Comparison of ENCODE assay signal across 6 cellular contexts in genomic region chr11:118998388-118998717, GRCh38. TPM values are rescaled to one million over a fixed set of nuclear protein-coding genes. Genes with fewer than 3 reads are reported as not detected.
DNase-seq lines count a peak whose midpoint lies in the region; ATAC-seq and TF ChIP-seq lines count a peak whose summit lies in the region.

No MANE protein-coding gene starts in this region.

- H3K9me3 ChIP-seq in Karpas-422 (ENCODE audit: low read length) (no peaks in the 10 kb centered on the region), esophagus muscularis mucosa (no peaks in the 10 kb centered on the region)

- no peak for TF ChIP-seq POLR2A in esophagus muscularis mucosa (IDR thresholded peaks at IDR 0.05; ENCODE audit: low read depth)

- peaks cover 33% of the 10 kb centered on the region for H3K79me2 ChIP-seq in Karpas-422 (ENCODE audit: low read length)

- H3K27ac ChIP-seq in Karpas-422 (ENCODE audit: low read length) (no peak overlapping the region), esophagus muscularis mucosa (replicated peaks in 1 of 4) (peak overlapping the region; percentile 87 to 96 (median 88))

- DNase-seq in GM06990 (ENCODE audit: extremely low read depth, insufficient read length) (no peak), Karpas-422 (peak; percentile 43), esophagus muscularis mucosa (ENCODE audit: extremely low spot score) (no peak), H4 (ENCODE audit: low spot score) (no peak)
- no peak for DNase-seq in stimulated activated naive CD8-positive, alpha-beta T cell treated with anti-CD3 and anti-CD28 coated beads, Interleukin-15, Interleukin-2, amounts not matched to agents 100 U/mL and 50 U/mL, for 24 hours

- H3K36me3 ChIP-seq in GM06990 (ENCODE audit: control insufficient read depth, insufficient read depth, low read length), result no peaks in the 10 kb centered on the region; the same call in 1 of the 2 replicates
- no peaks in the 10 kb centered on the region for H3K36me3 ChIP-seq in Karpas-422 (ENCODE audit: insufficient read depth, low read length)
- H3K36me3 ChIP-seq in esophagus muscularis mucosa, result peaks cover 20 to 42% (median 39%) of the 10 kb centered on the region in 4 donors

- peak overlapping the region; percentile 80 for H3K9ac ChIP-seq in Karpas-422 (ENCODE audit: low read length)

- no peaks in the 10 kb centered on the region for H3K9me2 ChIP-seq in Karpas-422 (replicated peaks; ENCODE audit: insufficient read depth, low read length)

- intact Hi-C loops in esophagus muscularis mucosa (cut with DNase I), result no loop called here

- no peak overlapping the region for H2AFZ ChIP-seq in Karpas-422 (ENCODE audit: low read length)

- peak overlapping the region; percentile 80 for H3K4me2 ChIP-seq in Karpas-422 (ENCODE audit: low read depth, low read length, poor library complexity, severe bottlenecking)

- 0% methylated on average over 12 of the region's 19 CpGs for WGBS in esophagus muscularis mucosa

- H3K4me1 ChIP-seq in Karpas-422 (ENCODE audit: low read length) (peaks cover 11% of the 10 kb centered on the region), esophagus muscularis mucosa (peaks cover 13 to 41% (median 35%) of the 10 kb centered on the region in 4 donors)

- no peaks in the 10 kb centered on the region for H3K27me3 ChIP-seq in GM06990 (replicated peaks; ENCODE audit: control insufficient read depth, insufficient read depth, low read length)
- H3K27me3 ChIP-seq in Karpas-422 (ENCODE audit: low read length), result no peaks in the 10 kb centered on the region
- no peaks in the 10 kb centered on the region for H3K27me3 ChIP-seq in esophagus muscularis mucosa

- no peak for TF ChIP-seq EP300 in esophagus muscularis mucosa (IDR thresholded peaks at IDR 0.05)

- H3K4me3 ChIP-seq in GM06990 (replicated peaks; ENCODE audit: low read depth, low read length) (peak overlapping the region; percentile 88), Karpas-422 (ENCODE audit: low read length) (peak overlapping the region; percentile 83), esophagus muscularis mucosa (peak overlapping the region; percentile 64 to 90 (median 80))

- peak; percentile 5 for ATAC-seq in stimulated activated naive CD8-positive, alpha-beta T cell treated with anti-CD3 and anti-CD28 coated beads, Interleukin-15, Interleukin-2, amounts not matched to agents 100 U/mL and 50 U/mL, for 24 hours
- no peak for ATAC-seq in GM21723 (IDR thresholded peaks at IDR 0.05; ENCODE audit: unreplicated experiment)

- TF ChIP-seq CTCF in GM06990 (IDR thresholded peaks at IDR 0.05; ENCODE audit: insufficient read depth, low read length, poor library complexity, severe bottlenecking) (no peak), esophagus muscularis mucosa (IDR thresholded peaks at IDR 0.05) (no peak)

- H4K20me1 ChIP-seq in Karpas-422 (ENCODE audit: insufficient read depth, low read depth, low read length), result no peaks in the 10 kb centered on the region

RNA-seq across cellular contexts. Expression of gene CENATAC, which starts 0.4 kb away (rescaled TPM):
- total RNA-seq in Karpas-422 (2014; rRNA removed; shearing (Covaris generic); ENCODE audit: low replicate concordance), result 14.2 and 25.0 TPM in 2 replicates
- total RNA-seq in esophagus muscularis mucosa, result 10 to 100 TPM; 22.2 to 55.2 (median 30.8) TPM
- total RNA-seq in H4 (2014; rRNA removed; shearing (Covaris generic)), result 11.9 and 14.4 TPM in 2 replicates

RNA-seq across cellular contexts. Expression of gene RPS25, which starts 19.8 kb away (rescaled TPM):
- total RNA-seq in Karpas-422 (2014; rRNA removed; shearing (Covaris generic); ENCODE audit: low replicate concordance), result 547 and 607 TPM in 2 replicates
- 1,000 to 10,000 TPM; 1,036 to 2,235 (median 1,740) TPM for total RNA-seq in esophagus muscularis mucosa
- 3,227 and 3,660 TPM in 2 replicates for total RNA-seq in H4 (2014; rRNA removed; shearing (Covaris generic))

RNA-seq across cellular contexts. Expression of gene TRAPPC4, which starts 20.2 kb away (rescaled TPM):
- total RNA-seq in Karpas-422 (2014; rRNA removed; shearing (Covaris generic); ENCODE audit: low replicate concordance), result 26.3 and 33.0 TPM in 2 replicates
- 10 to 100 TPM; 38.2 to 47.2 (median 42.4) TPM for total RNA-seq in esophagus muscularis mucosa
- 118 and 134 TPM in 2 replicates for total RNA-seq in H4 (2014; rRNA removed; shearing (Covaris generic))

RNA-seq across cellular contexts. Expression of gene FOXR1, which starts 26.8 kb away (rescaled TPM):
- total RNA-seq in Karpas-422 (2014; rRNA removed; shearing (Covaris generic); ENCODE audit: low replicate concordance), result not detected in 2 replicates
- total RNA-seq in esophagus muscularis mucosa, result not detected
- total RNA-seq in H4 (2014; rRNA removed; shearing (Covaris generic)), result not detected in 2 replicates

RNA-seq across cellular contexts. Expression of gene SLC37A4, which starts 32.3 kb away (rescaled TPM):
- 4.7 and 7.4 TPM in 2 replicates for total RNA-seq in Karpas-422 (2014; rRNA removed; shearing (Covaris generic); ENCODE audit: low replicate concordance)
- 10 to 100 TPM in 1 of 4 donors, 1 to 10 TPM in 3; 5.8 to 11.7 (median 9.5) TPM for total RNA-seq in esophagus muscularis mucosa
- total RNA-seq in H4 (2014; rRNA removed; shearing (Covaris generic)), result 21.7 and 26.6 TPM in 2 replicates
